22 cellular contexts compared by ENCODE assay signal in genomic region chr18:45231606-45232005, GRCh38.
DNase-seq lines count a peak whose midpoint lies in the region; ATAC-seq, FAIRE-seq and TF ChIP-seq lines count a peak whose summit lies in the region.
"Had no signal": no experiment of that assay in that cellular context is flagged by ENCODE, and none has a peak within 500 bp of the region (broad histone marks: within the 10 kb centered on the region; RNA-seq: fewer than 3 reads in every experiment).

No MANE protein-coding gene starts in this region.

- no peak for ATAC-seq in HG03095 (IDR thresholded peaks at IDR 0.05; ENCODE audit: unreplicated experiment)
- ATAC-seq: A549; CD8-positive, alpha-beta T cell; HCT116; HepG2 had no signal

- H3K4me2 ChIP-seq in GM23248 (ENCODE audit: unreplicated experiment) (no peak overlapping the region), astrocyte (ENCODE audit: low read length) (no peak overlapping the region), fibroblast of lung (ENCODE audit: extremely low read depth, insufficient read depth, low read length) (no peak overlapping the region)
- H3K4me2 ChIP-seq: A549 had no signal

- H3K9me3 Mint-ChIP-seq in astrocyte (ENCODE audit: unreplicated experiment): no peaks in the 10 kb centered on the region
- H3K9me3 Mint-ChIP-seq in endothelial cell (ENCODE audit: unreplicated experiment): no peaks in the 10 kb centered on the region
- H3K9me3 Mint-ChIP-seq: CD8-positive, alpha-beta T cell; HFFc6 had no signal

- peaks cover 8% of the 10 kb centered on the region for H3K4me1 Mint-ChIP-seq in astrocyte (ENCODE audit: low read depth, unreplicated experiment)
- peaks cover 8% of the 10 kb centered on the region for H3K4me1 Mint-ChIP-seq in endothelial cell (ENCODE audit: unreplicated experiment)
- H3K4me1 Mint-ChIP-seq: B cell had no signal

- in situ Hi-C loops in GM23248 (cut with MboI): no loop called here

- H3K36me3 Mint-ChIP-seq in astrocyte (ENCODE audit: low read depth, unreplicated experiment): no peaks in the 10 kb centered on the region
- no peaks in the 10 kb centered on the region for H3K36me3 Mint-ChIP-seq in endothelial cell (ENCODE audit: low read depth, unreplicated experiment)
- H3K36me3 Mint-ChIP-seq: CD8-positive, alpha-beta T cell had no signal

- H3K27me3 ChIP-seq in GM23248 (replicated peaks; ENCODE audit: insufficient read depth): no peaks in the 10 kb centered on the region
- no peaks in the 10 kb centered on the region for H3K27me3 ChIP-seq in astrocyte (ENCODE audit: insufficient read depth, low read length)
- H3K27me3 ChIP-seq in fibroblast of lung (ENCODE audit: control insufficient read depth, insufficient read depth, low read length): no peaks in the 10 kb centered on the region
- H3K27me3 ChIP-seq: BLaER1 treated with 17β-estradiol and CSF1 and Interleukin-3, amounts not matched to agents 10 nM and 100 nM had no signal

- 48 to 66% methylated on average over 1 of the region's 1 CpG for WGBS in GM23248 (ENCODE audit: low coverage in 1 of 2, low lambda C conversion rate in 2 of 2, missing lambda C conversion rate in 2 of 2), 2 experiments

- TF ChIP-seq CTCF in astrocyte (IDR thresholded peaks at IDR 0.05; ENCODE audit: insufficient read depth, low read depth, low read length) (no peak), fibroblast of lung (conservative IDR thresholded peaks at IDR 0.05 in 1 of 2, IDR thresholded peaks at IDR 0.05 in 1 of 2; ENCODE audit: low read depth in 1 of 2, low read length in 2 of 2) (no peak), endothelial cell (IDR thresholded peaks at IDR 0.05; ENCODE audit: unreplicated experiment) (no peak)

- no peak overlapping the region for H3K4me3 ChIP-seq in GM23248
- no peak overlapping the region for H3K4me3 ChIP-seq in astrocyte (ENCODE audit: insufficient read depth, low read depth, low read length)
- H3K4me3 ChIP-seq in fibroblast of lung (replicated peaks in 1 of 4; ENCODE audit: control extremely low read depth in 1 of 4, insufficient read depth in 1 of 4, low read depth in 3 of 4, low read length in 4 of 4): no peak overlapping the region
- H3K4me3 ChIP-seq: A549; BLaER1 treated with 17β-estradiol and CSF1 and Interleukin-3, amounts not matched to agents 10 nM and 100 nM had no signal

- H3K9me3 ChIP-seq in GM23248 (ENCODE audit: low read depth) (no peaks in the 10 kb centered on the region), astrocyte (ENCODE audit: insufficient read depth, low read depth, low read length) (peaks cover 2% of the 10 kb centered on the region), fibroblast of lung (ENCODE audit: control insufficient read depth, insufficient read depth, low read depth, low read length) (no peaks in the 10 kb centered on the region)
- H3K9me3 ChIP-seq: A549 had no signal

- no peaks in the 10 kb centered on the region; the same call in 1 of the 2 replicates for H3K9me2 ChIP-seq in GM23248 (ENCODE audit: insufficient read depth)

- H3F3A ChIP-seq in GM23248 (ENCODE audit: insufficient read depth): peaks cover 13% of the 10 kb centered on the region; the same call in 1 of the 2 replicates

- H3K27ac Mint-ChIP-seq in astrocyte (ENCODE audit: unreplicated experiment) (no peak overlapping the region), endothelial cell (ENCODE audit: unreplicated experiment) (no peak overlapping the region)
- H3K27ac Mint-ChIP-seq: B cell; CD8-positive, alpha-beta T cell; HFFc6 had no signal

- peaks cover 8% of the 10 kb centered on the region for H3K27me3 Mint-ChIP-seq in astrocyte (ENCODE audit: low read depth, unreplicated experiment)
- no peaks in the 10 kb centered on the region for H3K27me3 Mint-ChIP-seq in endothelial cell (ENCODE audit: unreplicated experiment)
- H3K27me3 Mint-ChIP-seq: B cell had no signal

- H3K36me3 ChIP-seq in GM23248 (ENCODE audit: low read depth) (no peaks in the 10 kb centered on the region), astrocyte (ENCODE audit: insufficient read depth, low read length) (no peaks in the 10 kb centered on the region), fibroblast of lung (ENCODE audit: control insufficient read depth, insufficient read depth, low read length) (no peaks in the 10 kb centered on the region)
- H3K36me3 ChIP-seq: BLaER1 treated with 17β-estradiol and CSF1 and Interleukin-3, amounts not matched to agents 10 nM and 100 nM had no signal

- H3K4me1 ChIP-seq in GM23248 (ENCODE audit: insufficient read depth) (peaks cover 8% of the 10 kb centered on the region), astrocyte (ENCODE audit: insufficient read depth, low read length) (no peaks in the 10 kb centered on the region), fibroblast of lung (ENCODE audit: control insufficient read depth, extremely low read depth, insufficient read depth, low read length) (peaks cover 6% of the 10 kb centered on the region)
- H3K4me1 ChIP-seq: A549 had no signal

- no peak overlapping the region for H2AFZ ChIP-seq in GM23248
- no peak overlapping the region for H2AFZ ChIP-seq in astrocyte (ENCODE audit: low read depth, low read length)
- H2AFZ ChIP-seq in fibroblast of lung (ENCODE audit: low read length): no peak overlapping the region

- FAIRE-seq in astrocyte (lab: Jason Lieb, UNC): no peak
- FAIRE-seq: A549, G401.6, GM12891, HepG2 had no signal

- H3K79me2 ChIP-seq in GM23248 (ENCODE audit: insufficient read depth) (no peaks in the 10 kb centered on the region), astrocyte (ENCODE audit: insufficient read depth, low read length) (no peaks in the 10 kb centered on the region), fibroblast of lung (ENCODE audit: control insufficient read depth, insufficient read depth, low read length) (no peaks in the 10 kb centered on the region)

- H3K9ac ChIP-seq in GM23248 (no peak overlapping the region), astrocyte (ENCODE audit: low read length) (no peak overlapping the region), fibroblast of lung (ENCODE audit: insufficient read depth, low read length) (no peak overlapping the region)
- H3K9ac ChIP-seq: BLaER1 treated with 17β-estradiol and CSF1 and Interleukin-3, amounts not matched to agents 10 nM and 100 nM had no signal

- H3K27ac ChIP-seq in GM23248 (no peak overlapping the region), astrocyte (ENCODE audit: low read depth, low read length) (no peak overlapping the region), fibroblast of lung (ENCODE audit: insufficient read depth, low read length) (no peak overlapping the region)
- H3K27ac ChIP-seq: 22Rv1, A549 had no signal

- DNase-seq in AG08396 (ENCODE audit: low spot score) (peak; percentile 11), GM23248 (peak; percentile 23), astrocyte (ENCODE audit: low read depth) (peak; percentile 50), fibroblast of lung (ENCODE audit: low read depth in 2 of 2) (peak; percentile 36 to 56), NCI-H2081 (lab: John Stamatoyannopoulos, UW) (no peak), NCI-H774 (lab: John Stamatoyannopoulos, UW) (no peak), endothelial cell (ENCODE audit: low spot score) (no peak)
- DNase-seq: Calu3; CD8-positive, alpha-beta T cell; DMS79 treated with DMSO at 0.1 percent for 48 hours; GOT3; H7; HFFc6 had no signal

- no peaks in the 10 kb centered on the region for H4K20me1 ChIP-seq in GM23248 (ENCODE audit: insufficient read depth)
- no peaks in the 10 kb centered on the region for H4K20me1 ChIP-seq in astrocyte (ENCODE audit: insufficient read depth, low read length)
- H4K20me1 ChIP-seq in fibroblast of lung (ENCODE audit: control insufficient read depth, extremely low read depth, insufficient read depth, low read length): no peaks in the 10 kb centered on the region
- H4K20me1 ChIP-seq: BLaER1 treated with 17β-estradiol and CSF1 and Interleukin-3, amounts not matched to agents 10 nM and 100 nM had no signal

- H3K4me3 Mint-ChIP-seq in astrocyte (ENCODE audit: unreplicated experiment): no peak overlapping the region
- no peak overlapping the region for H3K4me3 Mint-ChIP-seq in endothelial cell (ENCODE audit: unreplicated experiment)
- H3K4me3 Mint-ChIP-seq: B cell; CD8-positive, alpha-beta T cell; HFFc6 had no signal

Comparison
In these comparisons a context has a peak if more than half of its experiments do, and no peak if none do; other contexts are left out.
1. DNase-seq: peak in AG08396 (single experiment), GM23248 (single experiment), astrocyte (single experiment) and fibroblast of lung (2 of 2); none in NCI-H2081 (0 of 2), NCI-H774 (single experiment) and endothelial cell (single experiment).